Comparison of ENCODE assay signal across 22 cellular contexts in genomic region chr17:9266031-9266680, GRCh38.
"Had no signal": no experiment of that assay in that cellular context is flagged by ENCODE, and none has a peak within 500 bp of the region (broad histone marks: within the 10 kb centered on the region; RNA-seq: fewer than 3 reads in every experiment).

No MANE protein-coding gene starts in this region.

- H3K36me3 Mint-ChIP-seq: WTC11 had no signal

- DNase-seq: activated CD4-positive, alpha-beta T cell treated with anti-CD3 and anti-CD28 coated beads for 36 hours; activated CD4-positive, alpha-beta T cell treated with anti-CD3 and anti-CD28 coated beads, Interleukin-2, amount 50 U/mL, for 48 hours; activated gamma-delta T cell treated with Interleukin-2 at 50 U/mL for 16 hours; activated T-cell treated with anti-CD3 and anti-CD28 coated beads for 4 hours; adrenal gland; body of pancreas; caudate nucleus; foreskin melanocyte; glutamatergic neuron; hypothalamus; mucosa of descending colon; naive thymus-derived CD8-positive, alpha-beta T cell; pancreas; sigmoid colon; stimulated activated naive CD8-positive, alpha-beta T cell treated with anti-CD3 and anti-CD28 coated beads, Interleukin-15, Interleukin-2, amounts not matched to agents 100 U/mL and 50 U/mL, for 24 hours had no signal

- H3K27me3 ChIP-seq: adrenal gland, body of pancreas, left lung, pancreas, sigmoid colon had no signal

- H3K4me1 ChIP-seq: adrenal gland, body of pancreas, left lung, pancreas, sigmoid colon had no signal

- H3K9me3 Mint-ChIP-seq: type B pancreatic cell, WTC11 had no signal

- H3K9me3 ChIP-seq: adrenal gland, pancreas had no signal

- H3K4me3 Mint-ChIP-seq: activated CD4-positive, alpha-beta T cell treated with anti-CD3 and anti-CD28 coated beads for 36 hours; activated T-helper 1 cell treated with anti-CD3 and anti-CD28 coated beads, Interleukin-12 subunit alpha, Interleukin-12 subunit beta, Interleukin-2, Interleukin-4 antibody, amounts not matched to agents 30 ng/mL and 10 ng/mL and 1 ng/mL, durations not matched to agents 14 hours and 24 hours and 36 hours; naive thymus-derived CD8-positive, alpha-beta T cell; T-helper 2 cell treated with Interferon-gamma antibody and Interleukin-4, amounts not matched to agents 5 μg/mL and 100 μg/mL, for 36 hours; type B pancreatic cell; WTC11 had no signal

- FAIRE-seq: pancreas had no signal

- H3K36me3 ChIP-seq: adrenal gland, left lung, pancreas, sigmoid colon had no signal

- H3K4me3 ChIP-seq: adrenal gland, body of pancreas, coronary artery, left lung, mucosa of descending colon, pancreas, sigmoid colon had no signal

- H3K27me3 Mint-ChIP-seq: activated CD4-positive, alpha-beta T cell treated with anti-CD3 and anti-CD28 coated beads for 36 hours; naive thymus-derived CD8-positive, alpha-beta T cell; type B pancreatic cell had no signal

- H3K4me1 Mint-ChIP-seq: WTC11 had no signal

- H3K27ac Mint-ChIP-seq: activated CD4-positive, alpha-beta T cell treated with anti-CD3 and anti-CD28 coated beads for 36 hours; activated naive CD4-positive, alpha-beta T cell treated with anti-CD3 and anti-CD28 coated beads, Interleukin-2, amount 50 U/mL, for 72 hours; activated T-helper 1 cell treated with anti-CD3 and anti-CD28 coated beads, Interleukin-12 subunit alpha, Interleukin-12 subunit beta, Interleukin-2, Interleukin-4 antibody, amounts not matched to agents 30 ng/mL and 10 ng/mL and 1 ng/mL, durations not matched to agents 14 hours and 24 hours and 36 hours; T-helper 2 cell treated with Interferon-gamma antibody and Interleukin-4, amounts not matched to agents 5 μg/mL and 100 μg/mL, for 36 hours; type B pancreatic cell; WTC11 had no signal

- H3K27ac ChIP-seq: adrenal gland, body of pancreas, coronary artery, left lung, pancreas, sigmoid colon had no signal
